1 cellular context compared by ENCODE assay signal in the genomic region with DNA sequence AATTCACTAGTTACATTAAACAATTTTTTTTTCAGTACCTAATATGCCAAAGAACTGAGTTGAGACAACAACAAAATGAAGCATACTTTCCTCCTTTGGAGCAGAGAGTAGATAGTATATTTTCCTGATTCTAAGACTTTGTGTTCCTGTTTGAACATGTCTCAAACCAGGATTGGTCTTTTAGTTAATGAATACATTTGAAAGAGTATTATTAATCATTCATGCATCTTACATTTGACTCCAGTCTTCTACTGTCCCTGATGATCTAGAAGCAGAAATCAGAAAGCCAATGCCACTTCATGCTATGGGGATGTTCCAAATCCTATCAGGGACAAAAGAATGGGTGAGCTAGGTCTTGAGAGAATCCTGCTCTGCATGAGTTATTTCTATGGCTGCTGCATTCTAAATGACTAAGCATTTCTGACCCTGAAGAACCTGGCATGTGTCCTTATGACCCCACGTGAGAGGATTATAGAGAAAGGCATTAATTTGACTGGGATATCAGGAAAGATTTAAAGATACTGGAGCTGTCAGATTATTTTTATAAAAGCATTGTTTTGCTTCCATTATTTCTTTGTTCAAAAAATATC.
TF ChIP-seq lines count a peak whose summit lies in the region.

No MANE protein-coding gene starts in this region.

TF ChIP-seq in K562, 482 proteins besides CTCF, POLR2A, EP300 and RAD21 (continued from another document):
- TF ChIP-seq ZNF778 (CRISPR knock-in tag; IDR thresholded peaks at IDR 0.05) (no peak), PRDM10 (IDR thresholded peaks at IDR 0.05; ENCODE audit: partially characterized antibody) (peak; percentile 61), POLR2AphosphoS5 (IDR thresholded peaks at IDR 0.05; ENCODE audit: control insufficient read depth, insufficient read depth, low read depth, low read length) (no peak), REST (CRISPR knock-in tag; IDR thresholded peaks at IDR 0.05; ENCODE audit: low read depth) (no peak), FOXJ2 (tag; IDR thresholded peaks at IDR 0.05) (no peak), ETV1 (tag; conservative IDR thresholded peaks at IDR 0.05; ENCODE audit: low read depth) (no peak), ZNF695 (CRISPR knock-in tag; IDR thresholded peaks at IDR 0.05) (no peak), KLF16 (IDR thresholded peaks at IDR 0.05) (no peak), ZNF282 (CRISPR knock-in tag; IDR thresholded peaks at IDR 0.05) (no peak), ZNF212 (CRISPR knock-in tag; IDR thresholded peaks at IDR 0.05) (no peak), RCOR1 (IDR thresholded peaks at IDR 0.05; ENCODE audit: borderline replicate concordance in 1 of 2, low read depth in 2 of 2, low read length in 2 of 2) (0 out of 4 replicates have a peak, but pooled peaks of 1 of the 2 experiments have one; percentile 49), ZNF655 (CRISPR knock-in tag; IDR thresholded peaks at IDR 0.05) (no peak)
- TF ChIP-seq, protein P1, sequence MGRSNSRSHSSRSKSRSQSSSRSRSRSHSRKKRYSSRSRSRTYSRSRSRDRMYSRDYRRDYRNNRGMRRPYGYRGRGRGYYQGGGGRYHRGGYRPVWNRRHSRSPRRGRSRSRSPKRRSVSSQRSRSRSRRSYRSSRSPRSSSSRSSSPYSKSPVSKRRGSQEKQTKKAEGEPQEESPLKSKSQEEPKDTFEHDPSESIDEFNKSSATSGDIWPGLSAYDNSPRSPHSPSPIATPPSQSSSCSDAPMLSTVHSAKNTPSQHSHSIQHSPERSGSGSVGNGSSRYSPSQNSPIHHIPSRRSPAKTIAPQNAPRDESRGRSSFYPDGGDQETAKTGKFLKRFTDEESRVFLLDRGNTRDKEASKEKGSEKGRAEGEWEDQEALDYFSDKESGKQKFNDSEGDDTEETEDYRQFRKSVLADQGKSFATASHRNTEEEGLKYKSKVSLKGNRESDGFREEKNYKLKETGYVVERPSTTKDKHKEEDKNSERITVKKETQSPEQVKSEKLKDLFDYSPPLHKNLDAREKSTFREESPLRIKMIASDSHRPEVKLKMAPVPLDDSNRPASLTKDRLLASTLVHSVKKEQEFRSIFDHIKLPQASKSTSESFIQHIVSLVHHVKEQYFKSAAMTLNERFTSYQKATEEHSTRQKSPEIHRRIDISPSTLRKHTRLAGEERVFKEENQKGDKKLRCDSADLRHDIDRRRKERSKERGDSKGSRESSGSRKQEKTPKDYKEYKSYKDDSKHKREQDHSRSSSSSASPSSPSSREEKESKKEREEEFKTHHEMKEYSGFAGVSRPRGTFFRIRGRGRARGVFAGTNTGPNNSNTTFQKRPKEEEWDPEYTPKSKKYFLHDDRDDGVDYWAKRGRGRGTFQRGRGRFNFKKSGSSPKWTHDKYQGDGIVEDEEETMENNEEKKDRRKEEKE (IDR thresholded peaks at IDR 0.05; ENCODE audit: borderline replicate concordance in 1 of 2, control insufficient read depth in 1 of 2, low read depth in 2 of 2, low read length in 1 of 2): no peak
- TF ChIP-seq, protein P2, sequence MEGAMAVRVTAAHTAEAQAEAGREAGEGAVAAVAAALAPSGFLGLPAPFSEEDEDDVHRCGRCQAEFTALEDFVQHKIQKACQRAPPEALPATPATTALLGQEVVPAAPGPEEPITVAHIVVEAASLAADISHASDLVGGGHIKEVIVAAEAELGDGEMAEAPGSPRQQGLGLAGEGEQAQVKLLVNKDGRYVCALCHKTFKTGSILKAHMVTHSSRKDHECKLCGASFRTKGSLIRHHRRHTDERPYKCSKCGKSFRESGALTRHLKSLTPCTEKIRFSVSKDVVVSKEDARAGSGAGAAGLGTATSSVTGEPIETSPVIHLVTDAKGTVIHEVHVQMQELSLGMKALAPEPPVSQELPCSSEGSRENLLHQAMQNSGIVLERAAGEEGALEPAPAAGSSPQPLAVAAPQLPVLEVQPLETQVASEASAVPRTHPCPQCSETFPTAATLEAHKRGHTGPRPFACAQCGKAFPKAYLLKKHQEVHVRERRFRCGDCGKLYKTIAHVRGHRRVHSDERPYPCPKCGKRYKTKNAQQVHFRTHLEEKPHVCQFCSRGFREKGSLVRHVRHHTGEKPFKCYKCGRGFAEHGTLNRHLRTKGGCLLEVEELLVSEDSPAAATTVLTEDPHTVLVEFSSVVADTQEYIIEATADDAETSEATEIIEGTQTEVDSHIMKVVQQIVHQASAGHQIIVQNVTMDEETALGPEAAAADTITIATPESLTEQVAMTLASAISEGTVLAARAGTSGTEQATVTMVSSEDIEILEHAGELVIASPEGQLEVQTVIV (CRISPR knock-in tag; IDR thresholded peaks at IDR 0.05; ENCODE audit: borderline replicate concordance): no peak
